Comparison of ENCODE assay signal across 2 cellular contexts in the genomic region with DNA sequence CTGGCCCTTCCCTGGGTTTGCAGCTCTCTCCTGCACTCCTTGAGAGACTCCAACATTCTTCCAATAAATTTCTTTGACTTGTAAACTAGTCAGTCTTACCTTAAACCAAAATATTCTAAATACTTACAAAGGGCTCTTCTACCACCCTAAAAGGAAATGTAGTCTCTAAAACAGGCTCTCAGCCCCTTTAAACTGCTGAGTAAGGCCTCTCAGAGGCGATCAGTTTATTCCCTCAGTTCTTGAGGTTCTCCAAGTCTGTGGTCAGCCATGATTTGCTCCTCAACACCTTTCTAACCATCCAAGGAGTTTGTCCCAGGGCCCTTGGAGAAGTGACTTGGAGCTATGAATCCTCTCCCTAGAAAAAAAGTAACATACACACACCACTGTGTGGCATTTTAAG.
TF ChIP-seq lines count a peak whose summit lies in the region.

No MANE protein-coding gene starts in this region.

TF ChIP-seq in HepG2, 621 proteins besides CTCF, POLR2A, EP300 and RAD21:
- TF ChIP-seq MAZ (IDR thresholded peaks at IDR 0.05; ENCODE audit: borderline replicate concordance, low read depth, low read length) = no peak
- no peak for TF ChIP-seq MAZ (CRISPR knock-in tag; IDR thresholded peaks at IDR 0.05; ENCODE audit: low read depth)
- TF ChIP-seq NCOA5 (CRISPR knock-in tag; IDR thresholded peaks at IDR 0.05) = no peak
- no peak for TF ChIP-seq CHCHD3 (CRISPR knock-in tag; IDR thresholded peaks at IDR 0.05)
- no peak for TF ChIP-seq CENPX (CRISPR knock-in tag; IDR thresholded peaks at IDR 0.05)
- TF ChIP-seq RNF2 (conservative IDR thresholded peaks at IDR 0.05; ENCODE audit: low read depth) = no peak
- TF ChIP-seq MAFK (conservative IDR thresholded peaks at IDR 0.05 in 1 of 2, IDR thresholded peaks at IDR 0.05 in 1 of 2; ENCODE audit: low read length in 2 of 2) = peak; percentile 17 to 60; a peak in 3 of 4 replicates
- no peak for TF ChIP-seq ZFP36 (IDR thresholded peaks at IDR 0.05; ENCODE audit: borderline replicate concordance, low read depth, low read length, partially characterized antibody)

TF ChIP-seq in IMR-90, 13 proteins besides CTCF, POLR2A, EP300 and RAD21 (continued from another document):
- TF ChIP-seq MAFK (IDR thresholded peaks at IDR 0.05; ENCODE audit: low read depth, low read length) = peak; percentile 45; the same call in 1 of the 2 replicates
